In the genomic region with DNA sequence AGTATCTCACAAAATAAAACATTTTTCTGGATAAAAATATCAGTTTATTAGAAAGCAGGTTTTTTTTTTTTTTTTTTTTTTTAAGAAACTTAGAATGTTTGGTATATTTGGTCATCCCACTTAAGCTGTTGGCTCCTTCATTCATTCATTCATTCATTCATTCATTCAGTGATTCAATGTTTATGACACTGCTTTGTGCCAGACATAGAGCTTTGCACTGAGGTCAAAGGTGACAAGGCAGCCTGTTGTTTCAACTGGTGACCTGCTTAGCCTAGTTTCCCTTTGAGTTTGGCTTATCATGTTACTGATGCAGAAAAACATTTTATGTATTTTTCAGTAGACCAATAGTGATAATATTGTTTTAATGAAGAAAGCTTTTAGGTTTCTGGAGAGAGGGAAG, we compare ENCODE assay signal across 16 cellular contexts. TPM values are rescaled to one million over a fixed set of nuclear protein-coding genes. Genes with fewer than 3 reads are reported as not detected.
DNase-seq lines count a peak whose midpoint lies in the region; ATAC-seq and TF ChIP-seq lines count a peak whose summit lies in the region.
"Had no signal": no experiment of that assay in that cellular context is flagged by ENCODE, and none has a peak within 500 bp of the region (broad histone marks: within the 10 kb centered on the region; RNA-seq: fewer than 3 reads in every experiment).

No MANE protein-coding gene starts in this region.

- no peak overlapping the region for H3K23ac ChIP-seq in mesendoderm (ENCODE audit: low read length)

- no peak overlapping the region for H3K9ac ChIP-seq in mesendoderm (ENCODE audit: low read length)
- H3K9ac ChIP-seq: BLaER1 had no signal

- H3K4me3 ChIP-seq in right atrium auricular region = no peak overlapping the region
- H3K4me3 ChIP-seq in heart right ventricle = no peak overlapping the region
- no peak overlapping the region for H3K4me3 ChIP-seq in psoas muscle
- no peak overlapping the region for H3K4me3 ChIP-seq in mesendoderm (ENCODE audit: low read length)
- H3K4me3 ChIP-seq: BLaER1, HAP-1 had no signal

- H3K4me1 ChIP-seq in right atrium auricular region (peaks cover 0 to 86% of the 10 kb centered on the region in 2 donors), heart right ventricle (peaks cover 3 to 100% (median 84%) of the 10 kb centered on the region in 9 donors), psoas muscle (peaks cover 77% of the 10 kb centered on the region), mesendoderm (ENCODE audit: control insufficient read depth, low read depth, low read length) (peaks cover 2% of the 10 kb centered on the region)
- H3K4me1 ChIP-seq: HAP-1 had no signal

- H3K9me3 ChIP-seq in right atrium auricular region = no peaks in the 10 kb centered on the region
- no peaks in the 10 kb centered on the region for H3K9me3 ChIP-seq in heart right ventricle
- H3K9me3 ChIP-seq in psoas muscle = no peaks in the 10 kb centered on the region
- H3K9me3 ChIP-seq: BLaER1, HAP-1 had no signal

- H3K18ac ChIP-seq in mesendoderm (ENCODE audit: low read length) = no peak overlapping the region

- no peaks in the 10 kb centered on the region for H3K79me1 ChIP-seq in mesendoderm (ENCODE audit: low read length)

- no peak overlapping the region for H3K56ac ChIP-seq in mesendoderm (ENCODE audit: low read length)

- H3K36me3 ChIP-seq in right atrium auricular region (peaks cover 18% of the 10 kb centered on the region), heart right ventricle (peaks cover 0 to 44% (median 0%) of the 10 kb centered on the region in 9 donors), psoas muscle (ENCODE audit: insufficient read depth in 1 of 2, low read depth in 1 of 2) (peaks cover 5 to 17% of the 10 kb centered on the region in 2 donors), mesendoderm (ENCODE audit: control insufficient read depth, insufficient read depth, low read length) (no peaks in the 10 kb centered on the region)
- H3K36me3 ChIP-seq: BLaER1, HAP-1 had no signal

- no peak overlapping the region for H4K5ac ChIP-seq in mesendoderm (ENCODE audit: low read length)

- ATAC-seq in heart right ventricle (no peak), psoas muscle (no peak), GM21367 (IDR thresholded peaks at IDR 0.05; ENCODE audit: unreplicated experiment) (no peak)
- ATAC-seq: CD8-positive, alpha-beta T cell; PC-3 had no signal

- H3K27ac ChIP-seq in right atrium auricular region (peak overlapping the region; percentile 6 to 81), heart right ventricle (peak overlapping the region in 5 of 10 donors; percentile 17 to 87 (median 32)), psoas muscle (peak overlapping the region; percentile 94), mesendoderm (ENCODE audit: low read depth, low read length) (no peak overlapping the region)
- H3K27ac ChIP-seq: BLaER1, RWPE1 had no signal

- TF ChIP-seq CTCF in right atrium auricular region (IDR thresholded peaks at IDR 0.05) (no peak), heart right ventricle (IDR thresholded peaks at IDR 0.05) (no peak), psoas muscle (IDR thresholded peaks at IDR 0.05) (no peak)

- H3K27me3 ChIP-seq in right atrium auricular region (no peaks in the 10 kb centered on the region), heart right ventricle (no peaks in the 10 kb centered on the region), psoas muscle (ENCODE audit: insufficient read depth in 3 of 3, low read length in 2 of 3) (no peaks in the 10 kb centered on the region), mesendoderm (ENCODE audit: insufficient read depth, low read length, poor library complexity) (no peaks in the 10 kb centered on the region)
- H3K27me3 ChIP-seq: BLaER1 had no signal

- no peak overlapping the region for H3K4ac ChIP-seq in mesendoderm (ENCODE audit: low read depth, low read length)

- no peak overlapping the region for H2BK15ac ChIP-seq in mesendoderm (replicated peaks; ENCODE audit: low read depth)

- no peak overlapping the region for H4K8ac ChIP-seq in mesendoderm (ENCODE audit: low read depth, low read length)

- no peak overlapping the region for H2AK5ac ChIP-seq in mesendoderm (ENCODE audit: low read length)

- DNase-seq in right atrium auricular region (ENCODE audit: low spot score) (no peak), heart right ventricle (no peak), dermis microvascular lymphatic vessel endothelial cell (ENCODE audit: low read depth in 2 of 2) (peak; percentile 82 to 85), psoas muscle (no peak), SKM-1 (lab: John Stamatoyannopoulos, UW; ENCODE audit: unreplicated experiment) (no peak), DMS79 (lab: John Stamatoyannopoulos, UW) (no peak), mesendoderm (no peak)
- DNase-seq: CD8-positive, alpha-beta T cell; NCI-H1930; NCI-H446; NCI-H69; PC-3 had no signal

- intact Hi-C loops in heart right ventricle (cut with DNase I) (no loop called here), psoas muscle (cut with DNase I) (no loop called here)

- no peak overlapping the region for H2BK120ac ChIP-seq in mesendoderm (ENCODE audit: low read depth, low read length)

- no peak overlapping the region for H2BK5ac ChIP-seq in mesendoderm (ENCODE audit: low read length)

- H3K4me2 ChIP-seq in mesendoderm (ENCODE audit: low read length) = no peak overlapping the region
- H3K4me2 ChIP-seq: BLaER1 had no signal

- H3K79me2 ChIP-seq in mesendoderm (ENCODE audit: control insufficient read depth, insufficient read depth, low read length) = no peaks in the 10 kb centered on the region

RNA-seq across cellular contexts. Expression of gene CPEB4, which starts 23.5 kb away (rescaled TPM):
- total RNA-seq in right atrium auricular region = 100 to 1,000 TPM in 1 of 2 donors, 10 to 100 TPM in 1; 79.5 to 127 TPM
- total RNA-seq in heart right ventricle = 100 to 1,000 TPM; 116 to 279 (median 187) TPM
- polyA plus RNA-seq in heart right ventricle = 10 to 100 TPM; 29.4 to 35.4 TPM
- 9.5 and 28.4 TPM in 2 replicates for total RNA-seq in dermis microvascular lymphatic vessel endothelial cell
- total RNA-seq in psoas muscle = 100 to 1,000 TPM in 3 of 4 donors, 10 to 100 TPM in 1; 95.0 to 262 (median 225) TPM
- polyA plus RNA-seq in psoas muscle = 10 to 100 TPM; 30.4 to 86.4 (median 33.1) TPM
- polyA plus RNA-seq in mesendoderm (2013, experiment 1 of 2) = 2.4 TPM
- 2.4 TPM for polyA plus RNA-seq in mesendoderm (2013, experiment 2 of 2)

Comparison
In these comparisons a context has a peak if more than half of its experiments do, and no peak if none do; other contexts are left out.
1. DNase-seq: peak in dermis microvascular lymphatic vessel endothelial cell (2 of 2); none in right atrium auricular region (single experiment), heart right ventricle (0 of 2), psoas muscle (0 of 2), SKM-1 (single experiment), DMS79 (single experiment) and mesendoderm (single experiment).